Comparison of ENCODE assay signal across 8 cellular contexts in the genomic region with DNA sequence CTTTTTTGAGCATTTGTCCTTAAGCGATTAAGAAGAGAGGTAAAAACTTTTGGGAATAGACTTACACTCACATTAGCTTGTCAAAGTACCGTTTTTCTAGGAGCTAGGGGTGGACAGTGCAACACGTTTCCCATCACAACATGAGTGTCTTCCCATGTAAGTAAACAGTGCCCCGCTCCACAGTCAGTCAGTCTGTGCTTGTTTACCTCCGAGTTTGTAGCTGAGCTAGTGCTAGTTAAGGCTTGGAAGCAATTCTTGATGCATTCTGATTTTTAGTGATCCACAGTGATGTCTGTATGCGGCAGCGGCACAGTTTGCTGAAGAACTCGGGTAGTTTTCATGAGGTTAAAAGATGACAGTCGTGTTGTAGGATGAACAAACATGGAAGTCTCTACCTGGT. TPM values are rescaled to one million over a fixed set of nuclear protein-coding genes. Genes with fewer than 3 reads are reported as not detected.
A peak's percentile ranks its signal among the peaks of the same experiment; 100 is the strongest.
DNase-seq lines count a peak whose midpoint lies in the region; ATAC-seq and TF ChIP-seq lines count a peak whose summit lies in the region.

No MANE protein-coding gene starts in this region.

- DNase-seq in stimulated activated naive CD8-positive, alpha-beta T cell treated with anti-CD3 and anti-CD28 coated beads, Interleukin-15, Interleukin-2, amounts not matched to agents 100 U/mL and 50 U/mL, for 24 hours = no peak
- DNase-seq in activated B cell treated with CpG ODN at 0.5 μM for 24 hours (no peak), foreskin fibroblast (peak in 1 of 2 donors; percentile 33), sigmoid colon (no peak), NCI-H1436 treated with DMSO at 0.1 percent for 48 hours (lab: John Stamatoyannopoulos, UW) (no peak)

- 6 to 14% methylated on average over 9 of the region's 9 CpGs for WGBS in sigmoid colon, 2 donors

- H3K4me3 ChIP-seq in foreskin fibroblast (ENCODE audit: low read depth in 1 of 2, low read length in 2 of 2) (peak overlapping the region; percentile 55 to 83), sigmoid colon (peak overlapping the region; percentile 63 to 96 (median 78))

- no peaks in the 10 kb centered on the region for H3K9me3 Mint-ChIP-seq in stimulated activated naive CD8-positive, alpha-beta T cell treated with anti-CD3 and anti-CD28 coated beads, Interleukin-15, Interleukin-2, amounts not matched to agents 100 ng/mL and 50 ng/mL, for 24 hours
- H3K9me3 Mint-ChIP-seq in activated B cell treated with CpG ODN at 0.5 μM for 24 hours = no peaks in the 10 kb centered on the region

- no peaks in the 10 kb centered on the region for H3K36me3 Mint-ChIP-seq in stimulated activated naive CD8-positive, alpha-beta T cell treated with anti-CD3 and anti-CD28 coated beads, Interleukin-15, Interleukin-2, amounts not matched to agents 100 ng/mL and 50 ng/mL, for 24 hours (ENCODE audit: low read depth)
- peaks cover 6% of the 10 kb centered on the region for H3K36me3 Mint-ChIP-seq in activated B cell treated with CpG ODN at 0.5 μM for 24 hours (ENCODE audit: low read depth)

- CTCF ChIA-PET in activated B cell treated with CpG ODN at 0.5 μM for 24 hours (lab: Charles Lee) = interaction anchor here (2.7 kb wide), 1 partner anchor 12 kb away, joined by 10 read pairs; no protein-coding TSS in a partner anchor

- TF ChIP-seq CTCF in activated B cell treated with CpG ODN at 0.5 μM for 24 hours (IDR thresholded peaks at IDR 0.05) = no peak
- TF ChIP-seq CTCF in foreskin fibroblast (IDR thresholded peaks at IDR 0.05; ENCODE audit: low read depth, low read length) = no peak
- TF ChIP-seq CTCF in sigmoid colon (IDR thresholded peaks at IDR 0.05) = no peak

- H3K36me3 ChIP-seq in sigmoid colon = no peaks in the 10 kb centered on the region

- POLR2A ChIA-PET in activated B cell treated with CpG ODN at 0.5 μM for 24 hours (lab: Charles Lee) = interaction anchor here (0.5 to 2.2 kb wide), 4 partner anchors 13 to 681 kb away, joined by 3 to 9 read pairs (median 6); a partner anchor contains a TSS

- H3K9me3 ChIP-seq in sigmoid colon = no peaks in the 10 kb centered on the region

- no peak for TF ChIP-seq EP300 in sigmoid colon (IDR thresholded peaks at IDR 0.05)

- ATAC-seq in stimulated activated naive CD8-positive, alpha-beta T cell treated with anti-CD3 and anti-CD28 coated beads, Interleukin-15, Interleukin-2, amounts not matched to agents 100 U/mL and 50 U/mL, for 24 hours = no peak
- no peak for ATAC-seq in activated B cell treated with CpG ODN at 0.5 μM for 24 hours (ENCODE audit: low read depth)
- ATAC-seq in HG02642 (IDR thresholded peaks at IDR 0.05; ENCODE audit: poor library complexity, unreplicated experiment) = no peak
- ATAC-seq in HG03045 (IDR thresholded peaks at IDR 0.05; ENCODE audit: unreplicated experiment) = no peak

- peaks cover 0 to 54% (median 40%) of the 10 kb centered on the region in 4 donors for H3K4me1 ChIP-seq in sigmoid colon

- intact Hi-C loops in activated B cell treated with CpG ODN at 0.5 μM for 24 hours (cut with micrococcal nuclease) (loop anchor here (1.0 to 10.0 kb wide), 14 partner anchors 8 to 1374 kb away; a partner anchor contains a TSS), sigmoid colon (cut with DNase I) (loop anchor here (5.0 kb wide), 1 partner anchor 112 kb away; a partner anchor contains a TSS)

- H3K27ac ChIP-seq in sigmoid colon = peak overlapping the region; percentile 91 to 98 (median 96)

- no peaks in the 10 kb centered on the region for H3K27me3 Mint-ChIP-seq in stimulated activated naive CD8-positive, alpha-beta T cell treated with anti-CD3 and anti-CD28 coated beads, Interleukin-15, Interleukin-2, amounts not matched to agents 100 ng/mL and 50 ng/mL, for 24 hours
- H3K27me3 Mint-ChIP-seq in activated B cell treated with CpG ODN at 0.5 μM for 24 hours = no peaks in the 10 kb centered on the region

- TF ChIP-seq POLR2A in sigmoid colon (IDR thresholded peaks at IDR 0.05) = no peak

- H3K27ac Mint-ChIP-seq in stimulated activated naive CD8-positive, alpha-beta T cell treated with anti-CD3 and anti-CD28 coated beads, Interleukin-15, Interleukin-2, amounts not matched to agents 100 ng/mL and 50 ng/mL, for 24 hours = peak overlapping the region; percentile 94
- H3K27ac Mint-ChIP-seq in activated B cell treated with CpG ODN at 0.5 μM for 24 hours = peak overlapping the region; percentile 96

- peak overlapping the region; percentile 98 for H3K4me3 Mint-ChIP-seq in stimulated activated naive CD8-positive, alpha-beta T cell treated with anti-CD3 and anti-CD28 coated beads, Interleukin-15, Interleukin-2, amounts not matched to agents 100 ng/mL and 50 ng/mL, for 24 hours
- peak overlapping the region; percentile 97 for H3K4me3 Mint-ChIP-seq in activated B cell treated with CpG ODN at 0.5 μM for 24 hours

- H3K27me3 ChIP-seq in sigmoid colon = no peaks in the 10 kb centered on the region

- H3K4me1 Mint-ChIP-seq in stimulated activated naive CD8-positive, alpha-beta T cell treated with anti-CD3 and anti-CD28 coated beads, Interleukin-15, Interleukin-2, amounts not matched to agents 100 ng/mL and 50 ng/mL, for 24 hours (ENCODE audit: low read depth) = peaks cover 43% of the 10 kb centered on the region
- peaks cover 46% of the 10 kb centered on the region for H3K4me1 Mint-ChIP-seq in activated B cell treated with CpG ODN at 0.5 μM for 24 hours

RNA-seq across cellular contexts. Expression of a gene that starts 0.9 kb away (rescaled TPM):
- total RNA-seq in activated B cell treated with CpG ODN at 0.5 μM for 24 hours = 51.8 and 70.8 TPM in 2 replicates
- 10 to 100 TPM; 38.6 to 54.3 (median 49.1) TPM for total RNA-seq in sigmoid colon
- 1 to 10 TPM in 2 of 3 donors, under 1 TPM in 1; 0.92 to 8.2 (median 5.4) TPM for polyA plus RNA-seq in sigmoid colon
